Comparison of ENCODE assay signal across 8 cellular contexts in the genomic region with DNA sequence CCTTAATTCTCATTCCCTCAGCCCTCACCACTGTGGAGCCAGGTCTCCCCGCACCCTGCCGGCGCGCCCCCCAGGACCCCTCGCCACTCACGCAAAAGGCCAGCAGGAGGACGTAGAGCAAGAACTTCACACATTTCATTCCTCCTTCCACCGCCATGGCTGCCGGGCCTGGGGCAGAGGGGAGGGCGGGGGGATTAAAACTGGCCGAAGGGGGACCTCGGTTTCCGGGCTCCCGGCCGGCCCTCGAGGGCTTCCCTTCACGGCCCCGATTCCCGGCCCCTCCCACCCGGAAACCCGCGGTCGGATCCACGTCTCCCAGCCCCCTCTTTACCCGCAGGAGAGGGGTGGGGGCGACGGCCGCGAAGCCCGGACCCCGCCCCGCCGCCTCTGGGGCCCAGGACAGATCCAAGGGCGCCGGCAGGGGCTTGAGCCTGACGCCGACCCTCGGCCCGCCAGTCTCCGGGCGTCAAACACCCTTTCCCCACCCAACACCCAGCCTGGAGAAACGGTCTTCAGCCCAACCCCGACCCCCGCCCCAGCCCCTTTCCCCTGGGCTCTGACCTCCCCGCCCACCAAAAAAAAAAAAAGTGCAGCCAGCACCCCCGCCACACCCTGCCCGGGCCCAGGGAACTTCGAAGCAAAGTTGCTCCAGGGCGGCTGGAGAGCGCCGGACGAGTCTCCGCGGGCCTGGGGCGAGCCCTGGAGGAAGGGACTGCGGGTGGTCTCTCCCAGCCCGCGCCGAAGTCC. TPM values are rescaled to one million over a fixed set of nuclear protein-coding genes. Genes with fewer than 3 reads are reported as not detected.
DNase-seq lines count a peak whose midpoint lies in the region; ATAC-seq and TF ChIP-seq lines count a peak whose summit lies in the region.

No MANE protein-coding gene starts in this region.

- TF ChIP-seq CTCF in Loucy (conservative IDR thresholded peaks at IDR 0.05; ENCODE audit: low read length) (no peak), right atrium auricular region (IDR thresholded peaks at IDR 0.05) (no peak), prostate gland (IDR thresholded peaks at IDR 0.05) (no peak)

- no peak for TF ChIP-seq POLR2A in prostate gland (IDR thresholded peaks at IDR 0.05)

- H3K4me2 ChIP-seq in Loucy (ENCODE audit: low read depth, low read length, poor library complexity, severe bottlenecking) = peak overlapping the region; percentile 76

- H3K36me3 ChIP-seq in Loucy (ENCODE audit: insufficient read depth, low read length) (peaks cover 7% of the 10 kb centered on the region; the same call in 1 of the 2 replicates), right atrium auricular region (peaks cover 34% of the 10 kb centered on the region), prostate gland (no peaks in the 10 kb centered on the region)

- no peaks in the 10 kb centered on the region for H3K9me3 ChIP-seq in Loucy (ENCODE audit: insufficient read depth, low read depth, low read length)
- no peaks in the 10 kb centered on the region for H3K9me3 ChIP-seq in right atrium auricular region
- H3K9me3 ChIP-seq in prostate gland = no peaks in the 10 kb centered on the region

- H3K4me3 ChIP-seq in Loucy (ENCODE audit: low read length, poor library complexity, severe bottlenecking) (peak overlapping the region; percentile 80), right atrium auricular region (peak overlapping the region; percentile 79 to 80), prostate gland (peak overlapping the region; percentile 88 to 94)

- DNase-seq in NCI-H2029 (lab: John Stamatoyannopoulos, UW) (peak; percentile 43), NCI-H2029 treated with DMSO at 0.1 percent for 48 hours (lab: John Stamatoyannopoulos, UW) (no peak), amniotic epithelial cell (ENCODE audit: low read depth) (peak; percentile 62), right atrium auricular region (ENCODE audit: low spot score) (no peak), prostate gland (ENCODE audit: low spot score) (peak; percentile 75)

- peak overlapping the region; percentile 99 to 100 for H3K27ac ChIP-seq in right atrium auricular region
- peak overlapping the region; percentile 99 for H3K27ac ChIP-seq in prostate gland

- peaks cover 23% of the 10 kb centered on the region for H4K20me1 ChIP-seq in Loucy (ENCODE audit: insufficient read depth, low read length, poor library complexity, severe bottlenecking)

- H3K9ac ChIP-seq in Loucy (ENCODE audit: low read depth, low read length, poor library complexity, severe bottlenecking) = peak overlapping the region; percentile 94

- H2AFZ ChIP-seq in Loucy (ENCODE audit: low read length) = no peak overlapping the region

- peaks cover 12% of the 10 kb centered on the region for H3F3A ChIP-seq in Loucy (ENCODE audit: low read depth)

- H3K4me1 ChIP-seq in Loucy (ENCODE audit: insufficient read depth, low read length, poor library complexity, severe bottlenecking) = peaks cover 38% of the 10 kb centered on the region
- peaks cover 0 to 73% of the 10 kb centered on the region in 2 donors for H3K4me1 ChIP-seq in right atrium auricular region
- peaks cover 9% of the 10 kb centered on the region for H3K4me1 ChIP-seq in prostate gland (replicated peaks)

- H3K9me2 ChIP-seq in Loucy (replicated peaks; ENCODE audit: low read depth, low read length) = no peaks in the 10 kb centered on the region

- H3K27me3 ChIP-seq in Loucy (ENCODE audit: insufficient read depth, low read length, poor library complexity, severe bottlenecking) (no peaks in the 10 kb centered on the region), right atrium auricular region (no peaks in the 10 kb centered on the region), prostate gland (replicated peaks; ENCODE audit: insufficient read depth) (no peaks in the 10 kb centered on the region)

- intact Hi-C loops in prostate gland (cut with DNase I) = loop anchor here (5.0 kb wide), 1 partner anchor 199 kb away; a partner anchor contains a TSS

- 0% methylated on average over 37 of the region's 59 CpGs for whole genome bisulfite sequencing in prostate gland

- peaks cover 49% of the 10 kb centered on the region for H3K79me2 ChIP-seq in Loucy (ENCODE audit: insufficient read depth, low read length)

- peak; percentile 17 for ATAC-seq in GM21390 (IDR thresholded peaks at IDR 0.05; ENCODE audit: unreplicated experiment)
- no peak for ATAC-seq in HG03521 (IDR thresholded peaks at IDR 0.05; ENCODE audit: unreplicated experiment)

RNA-seq across cellular contexts. Expression of a gene that starts 0.5 kb away (rescaled TPM):
- total RNA-seq in right atrium auricular region (1,000 to 10,000 TPM; 1,041 to 1,122 TPM), prostate gland (100 to 1,000 TPM; 485 to 585 TPM)

RNA-seq across cellular contexts. Expression of a gene that starts 8.2 kb away (rescaled TPM):
- 10 to 100 TPM; 13.0 to 22.4 TPM for total RNA-seq in right atrium auricular region
- total RNA-seq in prostate gland = 10 to 100 TPM in 1 of 2 donors, 1 to 10 TPM in 1; 5.7 to 12.6 TPM

RNA-seq across cellular contexts. Expression of a gene that starts 12.5 kb away (rescaled TPM):
- total RNA-seq in right atrium auricular region = 100 to 1,000 TPM; 177 to 187 TPM
- 100 to 1,000 TPM; 151 to 240 TPM for total RNA-seq in prostate gland

RNA-seq across cellular contexts. Expression of a gene that starts 14.6 kb away (rescaled TPM):
- total RNA-seq in right atrium auricular region = 1 to 10 TPM; 8.1 to 8.6 TPM
- total RNA-seq in prostate gland = 10 to 100 TPM in 1 of 2 donors, 1 to 10 TPM in 1; 4.1 to 10.3 TPM

RNA-seq across cellular contexts. Expression of a gene that starts 20.7 kb away (rescaled TPM):
- total RNA-seq in right atrium auricular region (100 to 1,000 TPM; 291 to 309 TPM), prostate gland (10 to 100 TPM; 17.4 to 37.0 TPM)

Comparison
In these comparisons a context has a peak if more than half of its experiments do, and no peak if none do; other contexts are left out.
1. DNase-seq: peak in NCI-H2029 (single experiment), amniotic epithelial cell (single experiment) and prostate gland (single experiment); none in NCI-H2029 treated with DMSO at 0.1 percent for 48 hours (single experiment) and right atrium auricular region (single experiment).
2. Peak in every context shown above with its lines, with median percentiles within 50 percentile points of each other: H3K4me3 ChIP-seq.